Comparison of ENCODE assay signal across 39 cellular contexts in genomic region chr2:113014067-113014466, GRCh38. TPM values are rescaled to one million over a fixed set of nuclear protein-coding genes. Genes with fewer than 3 reads are reported as not detected.
"Had no signal": no experiment of that assay in that cellular context is flagged by ENCODE, and none has a peak within 500 bp of the region (broad histone marks: within the 10 kb centered on the region; RNA-seq: fewer than 3 reads in every experiment).

No MANE protein-coding gene starts in this region.

- H3K9me3 ChIP-seq: adrenal gland, ascending aorta, body of pancreas, breast epithelium had no signal

- H3K4me3 ChIP-seq: adrenal gland, ascending aorta, body of pancreas, breast epithelium, cardiac muscle cell had no signal

- DNase-seq: activated effector memory CD4-positive, alpha-beta T cell treated with anti-CD3 and anti-CD28 coated beads, Interleukin-2, amount 50 U/mL, for 16 hours; activated effector memory CD4-positive, alpha-beta T cell treated with Interleukin-2 at 50 U/mL for 16 hours; activated gamma-delta T cell; activated gamma-delta T cell treated with Interleukin-2 at 50 U/mL for 16 hours; activated naive CD4-positive, alpha-beta T cell; activated naive CD4-positive, alpha-beta T cell treated with anti-CD3 and anti-CD28 coated beads for 36 hours; activated naive CD4-positive, alpha-beta T cell treated with anti-CD3 and anti-CD28 coated beads, Interleukin-2, amount 10 ng/mL, durations not matched to agents 7 days and 5 days; activated naive CD4-positive, alpha-beta T cell treated with anti-CD3 and anti-CD28 coated beads, Interleukin-2, amount 50 U/mL, for 16 hours; activated naive CD4-positive, alpha-beta T cell treated with Interleukin-2 at 50 U/mL for 16 hours; activated naive CD8-positive, alpha-beta T cell treated with anti-CD3 and anti-CD28 coated beads for 36 hours; activated naive CD8-positive, alpha-beta T cell treated with anti-CD3 and anti-CD28 coated beads, Interleukin-2, amount 10 ng/mL, durations not matched to agents 7 days and 5 days; activated naive CD8-positive, alpha-beta T cell treated with anti-CD3 and anti-CD28 coated beads, Interleukin-2, amount 50 U/mL, for 24 hours; activated T-cell treated with anti-CD3 and anti-CD28 coated beads, Interleukin-2, amount 50 U/mL, for 24 hours; activated T-cell treated with anti-CD3 and anti-CD28 coated beads, Interleukin-2, amount 50 U/mL, for 4 hours; activated T-cell treated with anti-CD3 and anti-CD28 coated beads, Interleukin-2, amount 50 U/mL, for 48 hours; activated T-cell treated with anti-CD3 and anti-CD28 coated beads, Interleukin-2, amount 50 U/mL, for 72 hours; adrenal gland; amniotic stem cell; amygdala; anterior cingulate cortex; aorta; body of pancreas; brain microvascular endothelial cell; caudate nucleus; central memory CD4-positive, alpha-beta T cell; cerebellar nuclear complex had no signal

- H3K27ac ChIP-seq: adrenal gland, ascending aorta, body of pancreas, brain microvascular endothelial cell, breast epithelium, cardiac muscle cell had no signal

- H3K27me3 ChIP-seq: ascending aorta, body of pancreas, breast epithelium, cardiac muscle cell had no signal

- FAIRE-seq: astrocyte, bronchial epithelial cell had no signal

- H3K36me3 ChIP-seq: adrenal gland, ascending aorta, brain microvascular endothelial cell, breast epithelium, cardiac muscle cell had no signal

- H3K4me1 ChIP-seq: adrenal gland, ascending aorta, body of pancreas, breast epithelium had no signal

- ATAC-seq: activated naive CD4-positive, alpha-beta T cell treated with anti-CD3 and anti-CD28 coated beads, Interleukin-2, amount 50 U/mL, for 72 hours; activated naive CD8-positive, alpha-beta T cell treated with anti-CD3 and anti-CD28 coated beads, Interleukin-2, amount 50 U/mL, for 24 hours; activated T-cell treated with anti-CD3 and anti-CD28 coated beads, Interleukin-2, amount 50 U/mL, for 4 hours; activated T-cell treated with anti-CD3 and anti-CD28 coated beads, Interleukin-2, amount 50 U/mL, for 72 hours; activated T-helper 17 cell treated with anti-CD3 and anti-CD28 coated beads, Interleukin-2, amount 50 U/mL, for 72 hours; body of pancreas had no signal

RNA-seq across cellular contexts. Expression of gene IL36A, which starts 8.8 kb away (rescaled TPM):
- total RNA-seq: activated naive CD4-positive, alpha-beta T cell treated with anti-CD3 and anti-CD28 coated beads for 36 hours; activated naive CD4-positive, alpha-beta T cell treated with anti-CD3 and anti-CD28 coated beads, Interleukin-2, amount 50 U/mL, for 72 hours; activated naive CD8-positive, alpha-beta T cell treated with anti-CD3 and anti-CD28 coated beads for 36 hours; activated naive CD8-positive, alpha-beta T cell treated with anti-CD3 and anti-CD28 coated beads, Interleukin-2, amount 10 ng/mL, durations not matched to agents 7 days and 5 days; activated T-cell treated with anti-CD3 and anti-CD28 coated beads, Interleukin-2, amount 50 U/mL, for 4 hours; activated T-helper 1 cell treated with anti-CD3 and anti-CD28 coated beads, Interleukin-12 subunit alpha, Interleukin-12 subunit beta, Interleukin-2, Interleukin-4 antibody, amounts not matched to agents 30 ng/mL and 10 ng/mL and 1 ng/mL, durations not matched to agents 14 hours and 24 hours and 36 hours; activated T-helper 17 cell treated with anti-CD3 and anti-CD28 coated beads, Interleukin-2, amount 50 U/mL, for 72 hours; adrenal gland; aorta; ascending aorta; astrocyte; body of pancreas; breast epithelium; cardiac muscle cell; cardiac septum; cerebellum; chondrocyte had no signal
- polyA plus RNA-seq: adrenal gland, aorta, cardiac muscle cell had no signal

RNA-seq across cellular contexts. Expression of gene IL36G, which starts 36.3 kb away (rescaled TPM):
- total RNA-seq: activated naive CD4-positive, alpha-beta T cell treated with anti-CD3 and anti-CD28 coated beads for 36 hours; activated naive CD4-positive, alpha-beta T cell treated with anti-CD3 and anti-CD28 coated beads, Interleukin-2, amount 50 U/mL, for 72 hours; activated naive CD8-positive, alpha-beta T cell treated with anti-CD3 and anti-CD28 coated beads for 36 hours; activated naive CD8-positive, alpha-beta T cell treated with anti-CD3 and anti-CD28 coated beads, Interleukin-2, amount 10 ng/mL, durations not matched to agents 7 days and 5 days; activated T-cell treated with anti-CD3 and anti-CD28 coated beads, Interleukin-2, amount 50 U/mL, for 4 hours; activated T-cell treated with anti-CD3 and anti-CD28 coated beads, Interleukin-2, amount 50 U/mL, for 72 hours; activated T-helper 1 cell treated with anti-CD3 and anti-CD28 coated beads, Interleukin-12 subunit alpha, Interleukin-12 subunit beta, Interleukin-2, Interleukin-4 antibody, amounts not matched to agents 30 ng/mL and 10 ng/mL and 1 ng/mL, durations not matched to agents 14 hours and 24 hours and 36 hours; activated T-helper 2 cell treated with anti-CD3 and anti-CD28 coated beads, Interferon-gamma antibody, Interleukin-2, Interleukin-4, amounts not matched to agents 10 μg/mL and 5 μg/mL and 100 μg/mL, durations not matched to agents 14 hours and 24 hours and 36 hours; adrenal gland; aorta; ascending aorta; astrocyte; body of pancreas; breast epithelium; bronchial epithelial cell; cardiac septum; cerebellum; chondrocyte had no signal
- polyA plus RNA-seq: adipose tissue, adrenal gland, aorta, cardiac muscle cell had no signal

RNA-seq across cellular contexts. Expression of gene IL36B, which starts 38.6 kb away (rescaled TPM):
- total RNA-seq: activated naive CD4-positive, alpha-beta T cell treated with anti-CD3 and anti-CD28 coated beads for 36 hours; activated naive CD4-positive, alpha-beta T cell treated with anti-CD3 and anti-CD28 coated beads, Interleukin-2, amount 50 U/mL, for 72 hours; activated naive CD8-positive, alpha-beta T cell treated with anti-CD3 and anti-CD28 coated beads for 36 hours; activated naive CD8-positive, alpha-beta T cell treated with anti-CD3 and anti-CD28 coated beads, Interleukin-2, amount 10 ng/mL, durations not matched to agents 7 days and 5 days; activated T-cell treated with anti-CD3 and anti-CD28 coated beads, Interleukin-2, amount 50 U/mL, for 4 hours; activated T-cell treated with anti-CD3 and anti-CD28 coated beads, Interleukin-2, amount 50 U/mL, for 72 hours; activated T-helper 1 cell treated with anti-CD3 and anti-CD28 coated beads, Interleukin-12 subunit alpha, Interleukin-12 subunit beta, Interleukin-2, Interleukin-4 antibody, amounts not matched to agents 30 ng/mL and 10 ng/mL and 1 ng/mL, durations not matched to agents 14 hours and 24 hours and 36 hours; activated T-helper 17 cell treated with anti-CD3 and anti-CD28 coated beads, Interleukin-2, amount 50 U/mL, for 72 hours; activated T-helper 2 cell treated with anti-CD3 and anti-CD28 coated beads, Interferon-gamma antibody, Interleukin-2, Interleukin-4, amounts not matched to agents 10 μg/mL and 5 μg/mL and 100 μg/mL, durations not matched to agents 14 hours and 24 hours and 36 hours; adrenal gland; aorta; ascending aorta; astrocyte; body of pancreas; breast epithelium; bronchial epithelial cell; cardiac muscle cell; cardiac septum; cerebellum; chondrocyte had no signal
- polyA plus RNA-seq: adipose tissue, adrenal gland, aorta, cardiac muscle cell had no signal

RNA-seq across cellular contexts. Expression of gene IL36RN, which starts 44.9 kb away (rescaled TPM):
- total RNA-seq: activated naive CD4-positive, alpha-beta T cell treated with anti-CD3 and anti-CD28 coated beads for 36 hours; activated naive CD4-positive, alpha-beta T cell treated with anti-CD3 and anti-CD28 coated beads, Interleukin-2, amount 50 U/mL, for 72 hours; activated naive CD8-positive, alpha-beta T cell treated with anti-CD3 and anti-CD28 coated beads for 36 hours; activated naive CD8-positive, alpha-beta T cell treated with anti-CD3 and anti-CD28 coated beads, Interleukin-2, amount 10 ng/mL, durations not matched to agents 7 days and 5 days; activated T-cell treated with anti-CD3 and anti-CD28 coated beads, Interleukin-2, amount 50 U/mL, for 72 hours; activated T-helper 1 cell treated with anti-CD3 and anti-CD28 coated beads, Interleukin-12 subunit alpha, Interleukin-12 subunit beta, Interleukin-2, Interleukin-4 antibody, amounts not matched to agents 30 ng/mL and 10 ng/mL and 1 ng/mL, durations not matched to agents 14 hours and 24 hours and 36 hours; activated T-helper 17 cell treated with anti-CD3 and anti-CD28 coated beads, Interleukin-2, amount 50 U/mL, for 72 hours; activated T-helper 2 cell treated with anti-CD3 and anti-CD28 coated beads, Interferon-gamma antibody, Interleukin-2, Interleukin-4, amounts not matched to agents 10 μg/mL and 5 μg/mL and 100 μg/mL, durations not matched to agents 14 hours and 24 hours and 36 hours; adrenal gland; aorta; ascending aorta; body of pancreas; breast epithelium; cardiac muscle cell; cardiac septum; cerebellum; chondrocyte had no signal
- polyA plus RNA-seq: adrenal gland, aorta, cardiac muscle cell had no signal

RNA-seq across cellular contexts. Expression of gene IL1F10, which starts 53.7 kb away (rescaled TPM):
- total RNA-seq: activated naive CD4-positive, alpha-beta T cell treated with anti-CD3 and anti-CD28 coated beads for 36 hours; activated naive CD4-positive, alpha-beta T cell treated with anti-CD3 and anti-CD28 coated beads, Interleukin-2, amount 50 U/mL, for 72 hours; activated naive CD8-positive, alpha-beta T cell treated with anti-CD3 and anti-CD28 coated beads for 36 hours; activated naive CD8-positive, alpha-beta T cell treated with anti-CD3 and anti-CD28 coated beads, Interleukin-2, amount 10 ng/mL, durations not matched to agents 7 days and 5 days; activated T-cell treated with anti-CD3 and anti-CD28 coated beads, Interleukin-2, amount 50 U/mL, for 4 hours; activated T-cell treated with anti-CD3 and anti-CD28 coated beads, Interleukin-2, amount 50 U/mL, for 72 hours; activated T-helper 1 cell treated with anti-CD3 and anti-CD28 coated beads, Interleukin-12 subunit alpha, Interleukin-12 subunit beta, Interleukin-2, Interleukin-4 antibody, amounts not matched to agents 30 ng/mL and 10 ng/mL and 1 ng/mL, durations not matched to agents 14 hours and 24 hours and 36 hours; activated T-helper 17 cell treated with anti-CD3 and anti-CD28 coated beads, Interleukin-2, amount 50 U/mL, for 72 hours; activated T-helper 2 cell treated with anti-CD3 and anti-CD28 coated beads, Interferon-gamma antibody, Interleukin-2, Interleukin-4, amounts not matched to agents 10 μg/mL and 5 μg/mL and 100 μg/mL, durations not matched to agents 14 hours and 24 hours and 36 hours; adrenal gland; aorta; ascending aorta; astrocyte; body of pancreas; breast epithelium; bronchial epithelial cell; cardiac muscle cell; cardiac septum; cerebellum; chondrocyte had no signal
- polyA plus RNA-seq: adipose tissue, adrenal gland, aorta, cardiac muscle cell had no signal
